In the genomic region with DNA sequence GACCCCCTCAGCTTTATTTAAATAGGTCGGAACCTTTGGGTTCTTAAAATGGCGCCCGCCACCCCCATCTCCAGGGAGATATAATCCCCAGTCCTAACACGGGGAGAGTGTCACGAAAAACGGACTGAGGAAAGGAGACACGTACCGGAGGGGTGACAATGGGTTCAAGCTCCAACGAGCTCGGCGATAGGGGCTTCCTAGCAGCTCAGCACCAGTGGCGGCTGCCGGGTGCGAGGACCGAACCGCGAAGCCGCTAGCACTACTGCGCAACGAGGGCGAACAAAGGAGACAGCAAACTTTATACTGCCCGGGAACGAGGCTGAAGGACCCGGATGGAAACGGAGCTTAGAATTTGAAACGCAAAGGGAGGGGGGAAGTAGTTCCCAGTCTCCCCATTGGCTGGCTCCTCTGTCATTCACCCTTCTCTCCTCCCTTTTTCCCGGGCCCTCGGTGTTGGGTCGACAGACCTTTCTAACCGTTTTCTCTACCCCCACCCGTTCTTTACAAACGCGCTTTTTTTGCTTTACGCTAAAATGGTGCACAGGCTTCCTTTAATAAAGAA, we compare ENCODE assay signal across 8 cellular contexts. TPM values are rescaled to one million over a fixed set of nuclear protein-coding genes. Genes with fewer than 3 reads are reported as not detected.
A peak's percentile ranks its signal among the peaks of the same experiment; 100 is the strongest.
DNase-seq lines count a peak whose midpoint lies in the region; ATAC-seq and TF ChIP-seq lines count a peak whose summit lies in the region.

A gene (minus strand): TSS at position 274 of the 562 bp plus-strand sequence. CDS start 1,298 bp downstream, outside the sequence.

- no peaks in the 10 kb centered on the region for H3K9me3 Mint-ChIP-seq in WTC11

- peak within 1 kb of the TSS; percentile 83 for H3K27ac ChIP-seq in AG04450 (ENCODE audit: low read depth, low read length)

- H3K4me3 ChIP-seq in AG04450 (ENCODE audit: low read depth, low read length) (peak within 1 kb of the TSS; percentile 82), cardiac fibroblast (replicated peaks in 1 of 2; ENCODE audit: low read depth in 2 of 2, low read length in 2 of 2) (peak within 1 kb of the TSS; percentile 79 to 90)

- no peaks in the 10 kb centered on the region; the same call in 1 of the 2 replicates for H3K27me3 Mint-ChIP-seq in WTC11 (ENCODE audit: low read depth)

- peaks cover 24% of the 10 kb centered on the region for H3K4me1 Mint-ChIP-seq in WTC11

- DNase-seq in AG04450 (ENCODE audit: low read depth, low spot score): peak; percentile 90
- DNase-seq in NCI-H226: peak; percentile 72
- peak; percentile 86 for DNase-seq in WTC11 (ENCODE audit: low spot score)
- peak; percentile 96 for DNase-seq in cardiac fibroblast (ENCODE audit: low read depth in 2 of 2)
- peak; percentile 94 for DNase-seq in inferior parietal cortex (ENCODE audit: extremely low spot score)
- peak; percentile 78 to 84 for DNase-seq in stimulated activated CD4-positive, alpha-beta T cell treated with anti-CD3 and anti-CD28 coated beads, Interleukin-12 subunit alpha, Interleukin-12 subunit beta, amount 100 ng/mL, for 24 hours (ENCODE audit: low read depth in 2 of 2)

- H3K27me3 ChIP-seq in AG04450 (ENCODE audit: control insufficient read depth, insufficient read depth, low read length): no peaks in the 10 kb centered on the region

- peaks cover 40% of the 10 kb centered on the region for H3K36me3 Mint-ChIP-seq in WTC11

- POLR2A ChIA-PET in AG04450 (lab: Yijun Ruan, JAX) (interaction anchor here (0.6 to 1.7 kb wide), 22 partner anchors 9 to 133 kb away, joined by 3 to 22 read pairs (median 4); no protein-coding TSS in a partner anchor), WTC11 (lab: Charles Lee) (interaction anchor here (0.5 to 1.4 kb wide), 8 partner anchors 9 to 113 kb away, joined by 3 to 9 read pairs (median 6); no protein-coding TSS in a partner anchor)

- TF ChIP-seq CTCF in AG04450 (IDR thresholded peaks at IDR 0.05; ENCODE audit: low read depth, low read length) (no peak), WTC11 (IDR thresholded peaks at IDR 0.05) (no peak), cardiac fibroblast (IDR thresholded peaks at IDR 0.05; ENCODE audit: low read depth, low read length) (no peak)

- peak within 1 kb of the TSS; percentile 98 for H3K4me3 Mint-ChIP-seq in WTC11

- CTCF ChIA-PET in AG04450 (lab: Charles Lee): interaction anchor here (0.6 kb wide), 2 partner anchors 16 to 29 kb away, joined by 3 to 5 read pairs; no protein-coding TSS in a partner anchor
- CTCF ChIA-PET in WTC11 (lab: Charles Lee): interaction anchor here (1.0 kb wide), 1 partner anchor 113 kb away, joined by 3 read pairs; no protein-coding TSS in a partner anchor

- peak within 1 kb of the TSS; percentile 98 for H3K27ac Mint-ChIP-seq in WTC11

- no peaks in the 10 kb centered on the region for H3K9me3 ChIP-seq in AG04450 (ENCODE audit: control insufficient read depth, insufficient read depth, low read length)

- ATAC-seq in GM18909 (IDR thresholded peaks at IDR 0.05; ENCODE audit: poor library complexity, unreplicated experiment) (peak; percentile 96), HG03175 (IDR thresholded peaks at IDR 0.05; ENCODE audit: unreplicated experiment) (peak; percentile 93), WTC11 (peak; percentile 90)

TF ChIP-seq in WTC11, 78 proteins besides CTCF, POLR2A, EP300 and RAD21 (continues in another document):
- TF ChIP-seq ZNF219 (CRISPR knock-in tag; IDR thresholded peaks at IDR 0.05; ENCODE audit: borderline replicate concordance) (no peak), NR1H2 (CRISPR knock-in tag; IDR thresholded peaks at IDR 0.05) (no peak), ZNF121 (CRISPR knock-in tag; IDR thresholded peaks at IDR 0.05) (no peak), ETV6 (CRISPR knock-in tag; IDR thresholded peaks at IDR 0.05) (peak; percentile 50), ZNF138 (CRISPR knock-in tag; conservative IDR thresholded peaks at IDR 0.05) (no peak), FOXP1 (CRISPR knock-in tag; IDR thresholded peaks at IDR 0.05; ENCODE audit: borderline replicate concordance) (0 out of 2 replicates have a peak, but pooled peaks have one; percentile 45), SP1 (CRISPR knock-in tag; conservative IDR thresholded peaks at IDR 0.05) (peak; percentile 57; the same call in 1 of the 2 replicates), GRHL2 (CRISPR knock-in tag; IDR thresholded peaks at IDR 0.05; ENCODE audit: insufficient replicate concordance, severe bottlenecking) (no peak), SMAD4 (CRISPR knock-in tag; IDR thresholded peaks at IDR 0.05) (no peak), JAZF1 (CRISPR knock-in tag; IDR thresholded peaks at IDR 0.05) (no peak), CREB1 (CRISPR knock-in tag; IDR thresholded peaks at IDR 0.05) (no peak), NFE2L1 (CRISPR knock-in tag; IDR thresholded peaks at IDR 0.05) (peak; percentile 64; the same call in 1 of the 2 replicates), ESRRA (CRISPR knock-in tag; IDR thresholded peaks at IDR 0.05; ENCODE audit: borderline replicate concordance) (no peak)
- TF ChIP-seq, protein P1, sequence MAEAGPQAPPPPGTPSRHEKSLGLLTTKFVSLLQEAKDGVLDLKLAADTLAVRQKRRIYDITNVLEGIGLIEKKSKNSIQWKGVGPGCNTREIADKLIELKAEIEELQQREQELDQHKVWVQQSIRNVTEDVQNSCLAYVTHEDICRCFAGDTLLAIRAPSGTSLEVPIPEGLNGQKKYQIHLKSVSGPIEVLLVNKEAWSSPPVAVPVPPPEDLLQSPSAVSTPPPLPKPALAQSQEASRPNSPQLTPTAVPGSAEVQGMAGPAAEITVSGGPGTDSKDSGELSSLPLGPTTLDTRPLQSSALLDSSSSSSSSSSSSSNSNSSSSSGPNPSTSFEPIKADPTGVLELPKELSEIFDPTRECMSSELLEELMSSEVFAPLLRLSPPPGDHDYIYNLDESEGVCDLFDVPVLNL (CRISPR knock-in tag; IDR thresholded peaks at IDR 0.05; ENCODE audit: borderline replicate concordance, low read depth): 0 out of 2 replicates have a peak, but pooled peaks have one; percentile 48
- TF ChIP-seq, protein P2, sequence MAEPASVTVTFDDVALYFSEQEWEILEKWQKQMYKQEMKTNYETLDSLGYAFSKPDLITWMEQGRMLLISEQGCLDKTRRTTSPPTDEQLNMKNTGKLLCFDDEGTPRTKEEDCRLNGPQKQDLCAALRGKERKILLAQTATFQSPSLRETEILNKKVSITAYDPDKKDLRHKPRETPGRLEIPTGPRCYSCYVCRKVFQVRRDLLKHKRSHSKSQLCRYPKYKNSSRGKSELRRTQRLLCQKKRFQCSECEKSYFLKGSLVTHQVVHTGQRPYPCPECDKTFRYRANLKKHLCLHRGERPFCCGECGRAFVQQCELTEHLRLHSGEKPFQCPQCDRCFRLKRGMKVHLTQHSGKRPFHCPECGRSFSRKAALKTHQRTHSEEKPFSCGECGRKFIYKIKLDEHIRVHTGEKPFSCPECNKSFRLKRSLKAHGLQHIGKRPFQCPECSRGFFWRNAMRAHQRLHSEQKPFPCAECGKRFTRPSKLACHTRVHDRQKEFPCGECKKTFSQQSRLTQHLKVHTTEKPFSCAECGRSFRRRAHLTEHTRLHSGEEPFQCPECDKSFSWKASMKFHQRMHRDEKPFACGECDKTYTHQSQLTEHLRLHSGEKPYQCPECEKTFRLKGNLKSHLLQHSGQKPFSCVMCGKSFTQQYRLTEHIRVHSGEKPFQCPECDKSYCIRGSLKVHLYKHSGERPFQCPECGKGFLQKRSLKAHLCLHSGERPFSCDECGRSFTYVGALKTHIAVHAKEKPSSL (CRISPR knock-in tag; conservative IDR thresholded peaks at IDR 0.05): peak; percentile 17; the same call in 1 of the 2 replicates
- TF ChIP-seq, protein P3, sequence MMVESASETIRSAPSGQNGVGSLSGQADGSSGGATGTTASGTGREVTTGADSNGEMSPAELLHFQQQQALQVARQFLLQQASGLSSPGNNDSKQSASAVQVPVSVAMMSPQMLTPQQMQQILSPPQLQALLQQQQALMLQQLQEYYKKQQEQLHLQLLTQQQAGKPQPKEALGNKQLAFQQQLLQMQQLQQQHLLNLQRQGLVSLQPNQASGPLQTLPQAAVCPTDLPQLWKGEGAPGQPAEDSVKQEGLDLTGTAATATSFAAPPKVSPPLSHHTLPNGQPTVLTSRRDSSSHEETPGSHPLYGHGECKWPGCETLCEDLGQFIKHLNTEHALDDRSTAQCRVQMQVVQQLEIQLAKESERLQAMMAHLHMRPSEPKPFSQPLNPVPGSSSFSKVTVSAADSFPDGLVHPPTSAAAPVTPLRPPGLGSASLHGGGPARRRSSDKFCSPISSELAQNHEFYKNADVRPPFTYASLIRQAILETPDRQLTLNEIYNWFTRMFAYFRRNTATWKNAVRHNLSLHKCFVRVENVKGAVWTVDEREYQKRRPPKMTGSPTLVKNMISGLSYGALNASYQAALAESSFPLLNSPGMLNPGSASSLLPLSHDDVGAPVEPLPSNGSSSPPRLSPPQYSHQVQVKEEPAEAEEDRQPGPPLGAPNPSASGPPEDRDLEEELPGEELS (CRISPR knock-in tag; IDR thresholded peaks at IDR 0.05): 0 out of 2 replicates have a peak, but pooled peaks have one; percentile 56
- TF ChIP-seq, protein P4, sequence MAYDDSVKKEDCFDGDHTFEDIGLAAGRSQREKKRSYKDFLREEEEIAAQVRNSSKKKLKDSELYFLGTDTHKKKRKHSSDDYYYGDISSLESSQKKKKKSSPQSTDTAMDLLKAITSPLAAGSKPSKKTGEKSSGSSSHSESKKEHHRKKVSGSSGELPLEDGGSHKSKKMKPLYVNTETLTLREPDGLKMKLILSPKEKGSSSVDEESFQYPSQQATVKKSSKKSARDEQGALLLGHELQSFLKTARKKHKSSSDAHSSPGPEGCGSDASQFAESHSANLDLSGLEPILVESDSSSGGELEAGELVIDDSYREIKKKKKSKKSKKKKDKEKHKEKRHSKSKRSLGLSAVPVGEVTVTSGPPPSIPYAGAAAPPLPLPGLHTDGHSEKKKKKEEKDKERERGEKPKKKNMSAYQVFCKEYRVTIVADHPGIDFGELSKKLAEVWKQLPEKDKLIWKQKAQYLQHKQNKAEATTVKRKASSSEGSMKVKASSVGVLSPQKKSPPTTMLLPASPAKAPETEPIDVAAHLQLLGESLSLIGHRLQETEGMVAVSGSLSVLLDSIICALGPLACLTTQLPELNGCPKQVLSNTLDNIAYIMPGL (CRISPR knock-in tag; IDR thresholded peaks at IDR 0.05): no peak
- TF ChIP-seq, protein P5, sequence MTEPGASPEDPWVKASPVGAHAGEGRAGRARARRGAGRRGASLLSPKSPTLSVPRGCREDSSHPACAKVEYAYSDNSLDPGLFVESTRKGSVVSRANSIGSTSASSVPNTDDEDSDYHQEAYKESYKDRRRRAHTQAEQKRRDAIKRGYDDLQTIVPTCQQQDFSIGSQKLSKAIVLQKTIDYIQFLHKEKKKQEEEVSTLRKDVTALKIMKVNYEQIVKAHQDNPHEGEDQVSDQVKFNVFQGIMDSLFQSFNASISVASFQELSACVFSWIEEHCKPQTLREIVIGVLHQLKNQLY (CRISPR knock-in tag; IDR thresholded peaks at IDR 0.05): no peak

RNA-seq across cellular contexts. Expression of the gene that starts here (rescaled TPM):
- polyA plus RNA-seq in AG04450 (2011; rRNA removed): 145 and 183 TPM in 2 replicates
- 92.5 and 120 TPM in 2 replicates for polyA minus RNA-seq in AG04450 (2011; rRNA and poly(A)+ RNA removed)
- 373 to 398 TPM (median 379 TPM) in 3 replicates for total RNA-seq in WTC11 (2021)

Comparison
In these comparisons a context has a peak if more than half of its experiments do, and no peak if none do; other contexts are left out.
1. Peak in every context shown above with its lines: DNase-seq, ATAC-seq, H3K4me3 ChIP-seq and H3K27ac ChIP-seq.